Comparison of ENCODE assay signal across 22 cellular contexts in the genomic region with DNA sequence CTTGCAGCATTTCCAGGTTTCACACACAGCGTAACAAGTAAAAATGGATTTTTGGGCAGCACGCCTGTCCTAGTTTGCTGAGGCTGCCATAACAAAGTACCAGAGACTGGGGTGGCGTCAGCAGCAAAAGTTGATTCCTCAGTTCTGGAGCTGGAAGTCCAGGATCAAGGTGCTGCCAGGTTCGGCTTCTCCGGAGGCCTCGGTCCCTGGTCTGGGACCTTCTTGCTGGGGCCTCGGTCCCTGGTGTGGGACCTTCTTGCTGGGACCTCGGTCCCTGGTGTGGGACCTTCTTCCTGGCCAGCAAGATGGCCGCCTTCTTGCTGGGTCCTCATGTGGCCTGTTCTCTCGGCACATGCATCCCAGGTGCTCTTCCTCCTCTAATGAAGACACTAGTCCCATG.
DNase-seq lines count a peak whose midpoint lies in the region; ATAC-seq and TF ChIP-seq lines count a peak whose summit lies in the region.
"Had no signal": no experiment of that assay in that cellular context is flagged by ENCODE, and none has a peak within 500 bp of the region (broad histone marks: within the 10 kb centered on the region; RNA-seq: fewer than 3 reads in every experiment).

No MANE protein-coding gene starts in this region.

- no peaks in the 10 kb centered on the region for H3K27me3 ChIP-seq in neural progenitor cell
- no peaks in the 10 kb centered on the region for H3K27me3 ChIP-seq in spleen (replicated peaks in 1 of 7)
- no peaks in the 10 kb centered on the region for H3K27me3 ChIP-seq in uterus
- H3K27me3 ChIP-seq: BE2C had no signal

- ATAC-seq in Right ventricle myocardium inferior (no peak), left cardiac atrium (no peak)
- ATAC-seq: A549; CD8-positive, alpha-beta T cell had no signal

- H3K9me3 Mint-ChIP-seq in neural progenitor cell, result no peaks in the 10 kb centered on the region
- no peaks in the 10 kb centered on the region for H3K9me3 Mint-ChIP-seq in activated T-helper 2 cell treated with anti-CD3 and anti-CD28 coated beads, Interferon-gamma antibody, Interleukin-2, Interleukin-4, amounts not matched to agents 10 μg/mL and 5 μg/mL and 100 μg/mL, durations not matched to agents 14 hours and 24 hours and 36 hours
- H3K9me3 Mint-ChIP-seq: CD4-positive, CD25-positive, alpha-beta regulatory T cell; CD8-positive, alpha-beta T cell had no signal

- TF ChIP-seq CTCF in VCaP (conservative IDR thresholded peaks at IDR 0.05) (no peak), neural progenitor cell (IDR thresholded peaks at IDR 0.05) (no peak), spleen (IDR thresholded peaks at IDR 0.05 in 8 of 11, conservative IDR thresholded peaks at IDR 0.05 in 3 of 11) (no peak), uterus (IDR thresholded peaks at IDR 0.05) (no peak)

- peak overlapping the region; percentile 37 for H3K27ac Mint-ChIP-seq in neural progenitor cell
- no peak overlapping the region for H3K27ac Mint-ChIP-seq in activated T-helper 2 cell treated with anti-CD3 and anti-CD28 coated beads, Interferon-gamma antibody, Interleukin-2, Interleukin-4, amounts not matched to agents 10 μg/mL and 5 μg/mL and 100 μg/mL, durations not matched to agents 14 hours and 24 hours and 36 hours

- no peaks in the 10 kb centered on the region for H3K4me1 ChIP-seq in neural progenitor cell
- H3K4me1 ChIP-seq in spleen, result no peaks in the 10 kb centered on the region
- H3K4me1 ChIP-seq in uterus, result no peaks in the 10 kb centered on the region
- H3K4me1 ChIP-seq: A549 had no signal

- intact Hi-C loops in Right ventricle myocardium inferior (cut with DNase I) (no loop called here), left cardiac atrium (cut with DNase I) (no loop called here), spleen (cut with DNase I; ENCODE audit: low total_unique reads) (no loop called here), uterus (cut with DNase I; ENCODE audit: low total_unique reads) (no loop called here)
- intact Hi-C loops in activated T-helper 2 cell treated with anti-CD3 and anti-CD28 coated beads, Interferon-gamma antibody, Interleukin-2, Interleukin-4, amounts not matched to agents 10 μg/mL and 5 μg/mL and 100 μg/mL, durations not matched to agents 14 hours and 24 hours and 36 hours (cut with micrococcal nuclease), result no loop called here

- no peak overlapping the region for H3K4me2 ChIP-seq in neural progenitor cell
- H3K4me2 ChIP-seq: A549 had no signal

- no peaks in the 10 kb centered on the region for H3K27me3 Mint-ChIP-seq in neural progenitor cell (ENCODE audit: insufficient read depth, low read depth)
- H3K27me3 Mint-ChIP-seq in activated T-helper 2 cell treated with anti-CD3 and anti-CD28 coated beads, Interferon-gamma antibody, Interleukin-2, Interleukin-4, amounts not matched to agents 10 μg/mL and 5 μg/mL and 100 μg/mL, durations not matched to agents 14 hours and 24 hours and 36 hours (ENCODE audit: low read depth), result no peaks in the 10 kb centered on the region
- H3K27me3 Mint-ChIP-seq: CD4-positive, CD25-positive, alpha-beta regulatory T cell had no signal

- H3K79me2 ChIP-seq in neural progenitor cell (ENCODE audit: low read depth), result no peaks in the 10 kb centered on the region

- H3K27ac ChIP-seq in VCaP (peak overlapping the region; percentile 9; the same call in 1 of the 2 replicates), neural progenitor cell (no peak overlapping the region), spleen (no peak overlapping the region), uterus (no peak overlapping the region)
- H3K27ac ChIP-seq: A549, C4-2B, GM23248 had no signal

- no peak overlapping the region for H3K4me3 Mint-ChIP-seq in neural progenitor cell
- H3K4me3 Mint-ChIP-seq in activated T-helper 2 cell treated with anti-CD3 and anti-CD28 coated beads, Interferon-gamma antibody, Interleukin-2, Interleukin-4, amounts not matched to agents 10 μg/mL and 5 μg/mL and 100 μg/mL, durations not matched to agents 14 hours and 24 hours and 36 hours (ENCODE audit: low read depth), result no peak overlapping the region
- H3K4me3 Mint-ChIP-seq: CD4-positive, CD25-positive, alpha-beta regulatory T cell; CD8-positive, alpha-beta T cell had no signal

- no peak overlapping the region for H2AFZ ChIP-seq in neural progenitor cell (replicated peaks)
- H2AFZ ChIP-seq: GM23248 had no signal

- DNase-seq in Right ventricle myocardium inferior (ENCODE audit: missing footprints), result peak; percentile 9
- DNase-seq in left cardiac atrium, result no peak
- DNase-seq in neural progenitor cell (ENCODE audit: low spot score), result no peak
- DNase-seq in spleen, result peak; percentile 49
- DNase-seq in activated T-helper 2 cell treated with anti-CD3 and anti-CD28 coated beads, Interferon-gamma antibody, Interleukin-2, Interleukin-4, amounts not matched to agents 10 μg/mL and 5 μg/mL and 100 μg/mL, durations not matched to agents 14 hours and 24 hours and 36 hours (ENCODE audit: low spot score), result no peak
- DNase-seq in uterus, result no peak
- no peak for DNase-seq in UCSD-AML1 (lab: John Stamatoyannopoulos, UW; ENCODE audit: unreplicated experiment)
- DNase-seq: 8988T; ACHN; AML-193; BE2C; Caco-2; CD4-positive, CD25-positive, alpha-beta regulatory T cell; CD8-positive, alpha-beta T cell; DMS153; DND-41; GM23248; H7; HCEC 1CT had no signal

- H3F3A ChIP-seq in neural progenitor cell (ENCODE audit: low read depth), result no peaks in the 10 kb centered on the region

- H3K9ac ChIP-seq in neural progenitor cell, result no peak overlapping the region
- H3K9ac ChIP-seq: GM23248 had no signal

- H3K4me1 Mint-ChIP-seq in neural progenitor cell, result peaks cover 10% of the 10 kb centered on the region
- H3K4me1 Mint-ChIP-seq in activated T-helper 2 cell treated with anti-CD3 and anti-CD28 coated beads, Interferon-gamma antibody, Interleukin-2, Interleukin-4, amounts not matched to agents 10 μg/mL and 5 μg/mL and 100 μg/mL, durations not matched to agents 14 hours and 24 hours and 36 hours (ENCODE audit: low read depth), result peaks cover 2% of the 10 kb centered on the region

- H3K36me3 Mint-ChIP-seq in neural progenitor cell, result peaks cover 6% of the 10 kb centered on the region
- H3K36me3 Mint-ChIP-seq in activated T-helper 2 cell treated with anti-CD3 and anti-CD28 coated beads, Interferon-gamma antibody, Interleukin-2, Interleukin-4, amounts not matched to agents 10 μg/mL and 5 μg/mL and 100 μg/mL, durations not matched to agents 14 hours and 24 hours and 36 hours (ENCODE audit: low read depth), result peaks cover 3% of the 10 kb centered on the region

- H3K4me3 ChIP-seq in neural progenitor cell, result no peak overlapping the region
- H3K4me3 ChIP-seq in spleen, result no peak overlapping the region
- H3K4me3 ChIP-seq in uterus, result no peak overlapping the region
- H3K4me3 ChIP-seq: A549, GM23248 had no signal

- H3K9me3 ChIP-seq in neural progenitor cell (ENCODE audit: low read depth) (no peaks in the 10 kb centered on the region), spleen (no peaks in the 10 kb centered on the region), uterus (no peaks in the 10 kb centered on the region)
- H3K9me3 ChIP-seq: A549, BE2C, Caco-2 had no signal

- WGBS in spleen, 5 donors, result 93 to 95% (median 94%) methylated on average over 6 to 10 of the region's 10 CpGs

- H3K36me3 ChIP-seq in neural progenitor cell (no peaks in the 10 kb centered on the region), spleen (peaks cover 0 to 72% (median 9%) of the 10 kb centered on the region in 6 donors), uterus (no peaks in the 10 kb centered on the region)
- H3K36me3 ChIP-seq: BE2C had no signal

- H4K20me1 ChIP-seq in neural progenitor cell (ENCODE audit: low read depth), result no peaks in the 10 kb centered on the region

- TF ChIP-seq POLR2A in spleen (IDR thresholded peaks at IDR 0.05) (no peak), uterus (IDR thresholded peaks at IDR 0.05) (no peak)

Comparison
In these comparisons a context has a peak if more than half of its experiments do, and no peak if none do; other contexts are left out.
1. DNase-seq: peak in Right ventricle myocardium inferior (single experiment) and spleen (single experiment); none in left cardiac atrium (single experiment), neural progenitor cell (single experiment), activated T-helper 2 cell treated with anti-CD3 and anti-CD28 coated beads, Interferon-gamma antibody, Interleukin-2, Interleukin-4, amounts not matched to agents 10 μg/mL and 5 μg/mL and 100 μg/mL, durations not matched to agents 14 hours and 24 hours and 36 hours (single experiment), uterus (0 of 2) and UCSD-AML1 (single experiment).